Comparison of ENCODE assay signal across 21 cellular contexts in genomic region chr20:61448396-61448795, GRCh38.
DNase-seq lines count a peak whose midpoint lies in the region; ATAC-seq and TF ChIP-seq lines count a peak whose summit lies in the region.
"Had no signal": no experiment of that assay in that cellular context is flagged by ENCODE, and none has a peak within 500 bp of the region (broad histone marks: within the 10 kb centered on the region; RNA-seq: fewer than 3 reads in every experiment).

No MANE protein-coding gene starts in this region.

- DNase-seq in dorsolateral prefrontal cortex (peak in 1 of 10 donors; percentile 5), medulla oblongata (ENCODE audit: extremely low spot score) (peak; percentile 58), superior temporal gyrus (ENCODE audit: extremely low spot score) (peak; percentile 78), GM10266 (ENCODE audit: extremely low spot score) (no peak), NCI-H510A treated with DMSO at 0.1 percent for 48 hours (lab: John Stamatoyannopoulos, UW) (no peak)
- DNase-seq: Calu3; CD8-positive, alpha-beta T cell; EL; GOT3; NCI-H1092 treated with DMSO at 0.1 percent for 48 hours; NCI-H146; NCI-H2029 treated with DMSO at 0.1 percent for 48 hours; NCI-H2171 treated with DMSO at 0.1 percent for 48 hours; RPMI8226; SHP77 treated with DMSO at 0.1 percent for 48 hours; SK-N-SH had no signal

- no peak for ATAC-seq in HG03045 (IDR thresholded peaks at IDR 0.05; ENCODE audit: unreplicated experiment)
- ATAC-seq: A549; CD8-positive, alpha-beta T cell; K562 had no signal

- intact Hi-C loops in dorsolateral prefrontal cortex (cut with DNase I): no loop called here

- peaks cover 66% of the 10 kb centered on the region for H3K4me1 ChIP-seq in HUES6 (ENCODE audit: control insufficient read depth, insufficient read depth, low read length)
- H3K4me1 ChIP-seq: A549, BLaER1 had no signal

- H3K4me3 ChIP-seq in HUES6 (ENCODE audit: low read depth, low read length) (no peak overlapping the region), dorsolateral prefrontal cortex (peak overlapping the region in 20 of 59 donors; percentile 1 to 49 (median 14))
- H3K4me3 ChIP-seq: A549, BLaER1, K562 had no signal

- no peaks in the 10 kb centered on the region for H3K27me3 ChIP-seq in HUES6 (ENCODE audit: control insufficient read depth, insufficient read depth, low read length)
- H3K27me3 ChIP-seq in dorsolateral prefrontal cortex: no peaks in the 10 kb centered on the region
- H3K27me3 ChIP-seq: BLaER1 had no signal

- TF ChIP-seq CTCF in dorsolateral prefrontal cortex (IDR thresholded peaks at IDR 0.05 in 54 of 56, conservative IDR thresholded peaks at IDR 0.05 in 2 of 56; ENCODE audit: low read depth in 1 of 56, partially characterized antibody in 56 of 56) (no peak), GM10266 (IDR thresholded peaks at IDR 0.05; ENCODE audit: control insufficient read depth, insufficient read depth, low read depth, missing control alignments) (no peak)

- peak overlapping the region; percentile 55; the same call in 1 of the 2 replicates for H3K27ac ChIP-seq in HUES6 (ENCODE audit: low read depth, low read length)
- peak overlapping the region in 42 of 59 donors; percentile 3 to 91 (median 56) for H3K27ac ChIP-seq in dorsolateral prefrontal cortex
- H3K27ac ChIP-seq: A549, BLaER1 had no signal

- H3K9me3 ChIP-seq in HUES6 (ENCODE audit: control insufficient read depth, insufficient read depth, low read depth, low read length): no peaks in the 10 kb centered on the region
- H3K9me3 ChIP-seq: A549, BLaER1 had no signal

- no peaks in the 10 kb centered on the region for H3K36me3 ChIP-seq in HUES6 (ENCODE audit: control insufficient read depth, insufficient read depth, low read length)
- H3K36me3 ChIP-seq: BLaER1 had no signal

- H3K9ac ChIP-seq in HUES6 (ENCODE audit: low read length): peak overlapping the region; percentile 38
- H3K9ac ChIP-seq: BLaER1, SK-N-SH had no signal

Comparison
In these comparisons a context has a peak if more than half of its experiments do, and no peak if none do; other contexts are left out.
1. DNase-seq: peak in medulla oblongata (single experiment) and superior temporal gyrus (single experiment); none in GM10266 (single experiment) and NCI-H510A treated with DMSO at 0.1 percent for 48 hours (single experiment).